9 cellular contexts compared by ENCODE assay signal in genomic region chr17:60773552-60773951, GRCh38.
"Had no signal": no experiment of that assay in that cellular context is flagged by ENCODE, and none has a peak within 500 bp of the region (broad histone marks: within the 10 kb centered on the region; RNA-seq: fewer than 3 reads in every experiment).

No MANE protein-coding gene starts in this region.

- H3K27ac ChIP-seq: GM23248, HL-60 had no signal

- ATAC-seq: HCT116 had no signal

- H3K9me3 ChIP-seq: HAP-1 had no signal

- H2AFZ ChIP-seq: GM23248 had no signal

- H3K27ac Mint-ChIP-seq: HFFc6, IgD-negative memory B cell had no signal

- H3K9ac ChIP-seq: GM23248 had no signal

- DNase-seq: GM23248, GOT3, H7, HFFc6, KG1 had no signal

- H3K4me3 ChIP-seq: GM23248, HAP-1 had no signal

- H3K27me3 Mint-ChIP-seq: IgD-negative memory B cell had no signal

- H3K4me3 Mint-ChIP-seq: HFFc6, IgD-negative memory B cell had no signal

- H3K4me1 ChIP-seq: HAP-1 had no signal

- H3K36me3 ChIP-seq: HAP-1 had no signal

- H3K9me3 Mint-ChIP-seq: HFFc6 had no signal
